In genomic region chr6:140537834-140538680, GRCh38 we compare ENCODE assay signal across 9 cellular contexts.
DNase-seq lines count a peak whose midpoint lies in the region; ATAC-seq lines count a peak whose summit lies in the region.
"Had no signal": no experiment of that assay in that cellular context is flagged by ENCODE, and none has a peak within 500 bp of the region (broad histone marks: within the 10 kb centered on the region; RNA-seq: fewer than 3 reads in every experiment).

No MANE protein-coding gene starts in this region.

- DNase-seq in GM03348 (ENCODE audit: low spot score) = peak; percentile 70
- peak; percentile 74 for DNase-seq in SK-MEL-5 (ENCODE audit: low read depth, low spot score)
- no peak for DNase-seq in Right ventricle myocardium superior
- peak; percentile 40 for DNase-seq in pulmonary artery endothelial cell (ENCODE audit: low read depth, low spot score)
- DNase-seq in stimulated activated naive CD8-positive, alpha-beta T cell treated with anti-CD3 and anti-CD28 coated beads, Interleukin-15, amount 100 ng/mL, for 72 hours = no peak
- DNase-seq in AML-193 (lab: John Stamatoyannopoulos, UW) = no peak

- in situ Hi-C loops in SK-MEL-5 (cut with HindIII; ENCODE audit: low pct_unique_long_range_greater_than_20kb, low sequenced_read_pairs) = no loop called here

- H3K4me3 Mint-ChIP-seq in stimulated activated naive CD8-positive, alpha-beta T cell treated with anti-CD3 and anti-CD28 coated beads, Interleukin-15, amount 100 ng/mL, for 72 hours = no peak overlapping the region
- H3K4me3 Mint-ChIP-seq: dendritic cell treated with granulocyte-macrophage colony-stimulating factor and Interleukin-4, amounts not matched to agents 40 ng/mL and 50 ng/mL, for 4 days had no signal

- intact Hi-C loops in Right ventricle myocardium superior (cut with DNase I) = no loop called here

- peaks cover 7% of the 10 kb centered on the region for H3K27me3 Mint-ChIP-seq in stimulated activated naive CD8-positive, alpha-beta T cell treated with anti-CD3 and anti-CD28 coated beads, Interleukin-15, amount 100 ng/mL, for 72 hours
- H3K27me3 Mint-ChIP-seq: dendritic cell treated with granulocyte-macrophage colony-stimulating factor and Interleukin-4, amounts not matched to agents 40 ng/mL and 50 ng/mL, for 4 days had no signal

- ATAC-seq in Right ventricle myocardium superior (ENCODE audit: poor library complexity) = peak; percentile 89
- no peak for ATAC-seq in HG03095 (IDR thresholded peaks at IDR 0.05; ENCODE audit: unreplicated experiment)
- no peak for ATAC-seq in GM21529 (IDR thresholded peaks at IDR 0.05; ENCODE audit: unreplicated experiment)
- no peak for ATAC-seq in stimulated activated naive CD8-positive, alpha-beta T cell treated with anti-CD3 and anti-CD28 coated beads, Interleukin-15, amount 100 ng/mL, for 72 hours

- no peak overlapping the region for H3K27ac Mint-ChIP-seq in stimulated activated naive CD8-positive, alpha-beta T cell treated with anti-CD3 and anti-CD28 coated beads, Interleukin-15, amount 100 ng/mL, for 72 hours
- H3K27ac Mint-ChIP-seq: dendritic cell treated with granulocyte-macrophage colony-stimulating factor and Interleukin-4, amounts not matched to agents 40 ng/mL and 50 ng/mL, for 4 days had no signal

- peaks cover 7 to 12% of the 10 kb centered on the region in 2 donors for H3K9me3 Mint-ChIP-seq in stimulated activated naive CD8-positive, alpha-beta T cell treated with anti-CD3 and anti-CD28 coated beads, Interleukin-15, amount 100 ng/mL, for 72 hours

- H3K4me1 Mint-ChIP-seq in stimulated activated naive CD8-positive, alpha-beta T cell treated with anti-CD3 and anti-CD28 coated beads, Interleukin-15, amount 100 ng/mL, for 72 hours = no peaks in the 10 kb centered on the region

Comparison
In these comparisons a context has a peak if more than half of its experiments do, and no peak if none do; other contexts are left out.
1. DNase-seq: peak in GM03348 (single experiment), SK-MEL-5 (single experiment) and pulmonary artery endothelial cell (single experiment); none in Right ventricle myocardium superior (single experiment), stimulated activated naive CD8-positive, alpha-beta T cell treated with anti-CD3 and anti-CD28 coated beads, Interleukin-15, amount 100 ng/mL, for 72 hours (0 of 2) and AML-193 (0 of 2).